Comparison of ENCODE assay signal across 11 cellular contexts in genomic region chr13:57633141-57633949, GRCh38. TPM values are rescaled to one million over a fixed set of nuclear protein-coding genes. Genes with fewer than 3 reads are reported as not detected.
DNase-seq lines count a peak whose midpoint lies in the region; ATAC-seq and TF ChIP-seq lines count a peak whose summit lies in the region.
"Had no signal": no experiment of that assay in that cellular context is flagged by ENCODE, and none has a peak within 500 bp of the region (broad histone marks: within the 10 kb centered on the region; RNA-seq: fewer than 3 reads in every experiment).

No MANE protein-coding gene starts in this region.

- TF ChIP-seq POLR2A in uterus (IDR thresholded peaks at IDR 0.05) = no peak

- H3K27me3 ChIP-seq in uterus = peaks cover 0 to 8% of the 10 kb centered on the region in 2 donors

- H3K36me3 Mint-ChIP-seq in activated naive CD8-positive, alpha-beta T cell = no peaks in the 10 kb centered on the region
- peaks cover 19% of the 10 kb centered on the region for H3K36me3 Mint-ChIP-seq in activated naive CD8-positive, alpha-beta T cell treated with anti-CD3 and anti-CD28 coated beads for 36 hours
- H3K36me3 Mint-ChIP-seq in naive B cell = no peaks in the 10 kb centered on the region

- no peak overlapping the region for H3K4me3 ChIP-seq in fibroblast of the aortic adventitia (ENCODE audit: low read depth, low read length)
- H3K4me3 ChIP-seq in uterus = peak overlapping the region; percentile 16 to 40
- H3K4me3 ChIP-seq: BLaER1 treated with 17β-estradiol and CSF1 and Interleukin-3, amounts not matched to agents 10 nM and 100 nM had no signal

- intact Hi-C loops in uterus (cut with DNase I; ENCODE audit: low total_unique reads) = no loop called here

- peak overlapping the region; percentile 85 for H3K4me3 Mint-ChIP-seq in activated naive CD8-positive, alpha-beta T cell
- H3K4me3 Mint-ChIP-seq in activated naive CD8-positive, alpha-beta T cell treated with anti-CD3 and anti-CD28 coated beads for 36 hours = no peak overlapping the region
- H3K4me3 Mint-ChIP-seq in naive B cell = peak overlapping the region; percentile 15 to 92 (median 76)

- peaks cover 54% of the 10 kb centered on the region for H3K27me3 Mint-ChIP-seq in activated naive CD8-positive, alpha-beta T cell
- peaks cover 66% of the 10 kb centered on the region for H3K27me3 Mint-ChIP-seq in activated naive CD8-positive, alpha-beta T cell treated with anti-CD3 and anti-CD28 coated beads for 36 hours
- H3K27me3 Mint-ChIP-seq in naive B cell = peaks cover 45 to 64% (median 59%) of the 10 kb centered on the region in 3 donors

- no peaks in the 10 kb centered on the region for H3K9me3 Mint-ChIP-seq in activated naive CD8-positive, alpha-beta T cell (ENCODE audit: low read depth)
- H3K9me3 Mint-ChIP-seq in activated naive CD8-positive, alpha-beta T cell treated with anti-CD3 and anti-CD28 coated beads for 36 hours = peaks cover 10% of the 10 kb centered on the region
- H3K9me3 Mint-ChIP-seq in naive B cell = peaks cover 0 to 14% (median 13%) of the 10 kb centered on the region in 7 donors

- H3K27ac Mint-ChIP-seq in activated naive CD8-positive, alpha-beta T cell = no peak overlapping the region
- no peak overlapping the region for H3K27ac Mint-ChIP-seq in activated naive CD8-positive, alpha-beta T cell treated with anti-CD3 and anti-CD28 coated beads for 36 hours
- H3K27ac Mint-ChIP-seq in naive B cell = peak overlapping the region in 1 of 6 donors; percentile 49

- H3K9me3 ChIP-seq in uterus = no peaks in the 10 kb centered on the region

- peaks cover 43% of the 10 kb centered on the region for H3K4me1 Mint-ChIP-seq in activated naive CD8-positive, alpha-beta T cell (ENCODE audit: low read depth)
- H3K4me1 Mint-ChIP-seq in activated naive CD8-positive, alpha-beta T cell treated with anti-CD3 and anti-CD28 coated beads for 36 hours = peaks cover 36% of the 10 kb centered on the region
- H3K4me1 Mint-ChIP-seq in naive B cell = peaks cover 32 to 52% (median 43%) of the 10 kb centered on the region in 3 donors

- no peak for ATAC-seq in naive B cell (ENCODE audit: low read depth in 2 of 2)

- TF ChIP-seq CTCF in fibroblast of the aortic adventitia (IDR thresholded peaks at IDR 0.05; ENCODE audit: insufficient read depth, low read length) = peak; percentile 5
- TF ChIP-seq CTCF in uterus (IDR thresholded peaks at IDR 0.05) = peak in 3 of 4 experiments; percentile 24 to 39 (median 30)

- no peaks in the 10 kb centered on the region for H3K4me1 ChIP-seq in uterus

- peak overlapping the region; percentile 7 to 71 for H3K27ac ChIP-seq in uterus
- H3K27ac ChIP-seq: BLaER1 treated with 17β-estradiol and CSF1 and Interleukin-3, amounts not matched to agents 10 nM and 100 nM had no signal

- no peak for DNase-seq in activated naive CD8-positive, alpha-beta T cell treated with anti-CD3 and anti-CD28 coated beads for 36 hours
- DNase-seq in fibroblast of the aortic adventitia (ENCODE audit: low read depth) = no peak
- no peak for DNase-seq in naive B cell
- peak; percentile 17 to 30 for DNase-seq in uterus
- no peak for DNase-seq in AG08395 (ENCODE audit: low spot score)
- DNase-seq in NCI-H2029 (lab: John Stamatoyannopoulos, UW) = no peak
- DNase-seq in foreskin melanocyte = no peak
- DNase-seq: activated gamma-delta T cell treated with Interleukin-2 at 50 U/mL for 16 hours; stimulated activated CD4-positive, alpha-beta T cell treated with anti-CD3 and anti-CD28 coated beads, Interleukin-1b, Interleukin-23, amount 100 ng/mL, for 48 hours had no signal

- H3K36me3 ChIP-seq in uterus = no peaks in the 10 kb centered on the region
- H3K36me3 ChIP-seq: BLaER1 treated with 17β-estradiol and CSF1 and Interleukin-3, amounts not matched to agents 10 nM and 100 nM had no signal

RNA-seq across cellular contexts. Expression of gene PCDH17, which starts 1.8 kb away (rescaled TPM):
- not detected for total RNA-seq in activated naive CD8-positive, alpha-beta T cell treated with anti-CD3 and anti-CD28 coated beads for 36 hours
- total RNA-seq in fibroblast of the aortic adventitia (ENCODE audit: low replicate concordance) (0.82 and 1.4 TPM in 2 replicates), uterus (10 to 100 TPM in 3 of 4 donors, 1 to 10 TPM in 1; 9.7 to 27.6 (median 18.9) TPM)
- not detected for polyA plus RNA-seq in naive B cell (ENCODE audit: low read depth in 6 of 6)

Comparison
In these comparisons a context has a peak if more than half of its experiments do, and no peak if none do; other contexts are left out.
1. DNase-seq: peak in uterus (2 of 2); none in activated naive CD8-positive, alpha-beta T cell treated with anti-CD3 and anti-CD28 coated beads for 36 hours (single experiment), fibroblast of the aortic adventitia (single experiment), naive B cell (single experiment), AG08395 (single experiment), NCI-H2029 (single experiment) and foreskin melanocyte (single experiment).